ENCODE assay signal across 16 cellular contexts in the genomic region with DNA sequence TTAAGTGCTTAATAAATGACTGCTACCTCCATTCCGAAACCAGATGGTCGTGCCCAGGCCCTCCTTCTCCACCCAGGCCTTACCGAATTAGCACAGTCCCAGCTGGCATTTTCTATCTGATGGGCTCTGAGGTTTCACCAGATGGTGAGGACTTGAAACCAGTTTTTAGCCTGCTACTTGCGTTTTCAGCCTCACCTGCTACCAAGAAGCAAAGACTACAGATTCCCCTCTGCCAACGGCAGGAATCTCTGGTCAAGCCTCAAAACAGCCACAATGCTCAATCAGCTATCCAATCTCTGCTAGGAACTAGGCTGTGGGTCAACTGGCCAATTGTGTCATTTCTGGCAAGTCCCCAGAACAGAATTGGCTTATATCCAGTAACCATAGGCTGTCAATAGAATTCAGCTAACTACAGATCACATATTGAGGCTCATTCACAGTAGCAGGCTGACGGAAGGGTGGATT. TPM values are rescaled to one million over a fixed set of nuclear protein-coding genes. Genes with fewer than 3 reads are reported as not detected.
A peak's percentile ranks its signal among the peaks of the same experiment; 100 is the strongest.
DNase-seq lines count a peak whose midpoint lies in the region; ATAC-seq and TF ChIP-seq lines count a peak whose summit lies in the region.
"Had no signal": no experiment of that assay in that cellular context is flagged by ENCODE, and none has a peak within 500 bp of the region (broad histone marks: within the 10 kb centered on the region; RNA-seq: fewer than 3 reads in every experiment).

No MANE protein-coding gene starts in this region.

- CTCF ChIA-PET in WTC11 (lab: Charles Lee), result interaction anchor here (0.5 kb wide), 1 partner anchor 1203 kb away, joined by 5 read pairs; no protein-coding TSS in a partner anchor

- DNase-seq in G401 (ENCODE audit: low spot score), result peak; percentile 76
- DNase-seq in cerebellum (ENCODE audit: low spot score), result peak; percentile 50
- peak; percentile 66 for DNase-seq in myocyte (ENCODE audit: low read depth)
- no peak for DNase-seq in GM03348 (ENCODE audit: low spot score)
- DNase-seq in foreskin melanocyte, result no peak
- DNase-seq in WTC11 (ENCODE audit: low spot score), result no peak
- no peak for DNase-seq in SW 1271 (lab: John Stamatoyannopoulos, UW)
- DNase-seq: amniotic stem cell; effector memory CD4-positive, alpha-beta T cell; glutamatergic neuron; mesendoderm; NCI-H526 treated with DMSO at 0.1 percent for 48 hours; stimulated activated CD4-positive, alpha-beta T cell treated with anti-CD3 and anti-CD28 coated beads, Interleukin-2, amount 100 ng/mL, for 48 hours; stimulated activated naive CD4-positive, alpha-beta T cell had no signal

- no peaks in the 10 kb centered on the region for H3K9me3 Mint-ChIP-seq in WTC11

- H3K4me1 Mint-ChIP-seq in WTC11, result no peaks in the 10 kb centered on the region

- no peak for ATAC-seq in WTC11

- no peak overlapping the region for H3K27ac Mint-ChIP-seq in WTC11

- no peak for TF ChIP-seq RAD21 in Ishikawa (IDR thresholded peaks at IDR 0.05; ENCODE audit: low read depth)

- no peaks in the 10 kb centered on the region; the same call in 1 of the 2 replicates for H3K27me3 Mint-ChIP-seq in WTC11 (ENCODE audit: low read depth)

- TF ChIP-seq CTCF in WTC11 (IDR thresholded peaks at IDR 0.05), result no peak

- no peak overlapping the region for H3K4me3 Mint-ChIP-seq in WTC11

- H3K36me3 Mint-ChIP-seq in WTC11, result no peaks in the 10 kb centered on the region

- in situ Hi-C loops in G401 (cut with HindIII; ENCODE audit: low sequenced_read_pairs), result no loop called here

- POLR2A ChIA-PET in WTC11 (lab: Charles Lee), result interaction anchor here (0.7 kb wide), 1 partner anchor 131 kb away, joined by 4 read pairs; no protein-coding TSS in a partner anchor

- TF ChIP-seq EP300 in Ishikawa (IDR thresholded peaks at IDR 0.05; ENCODE audit: borderline replicate concordance), result no peak

TF ChIP-seq in Ishikawa, 13 proteins besides CTCF, POLR2A, EP300 and RAD21:
- no peak for TF ChIP-seq TEAD4 (IDR thresholded peaks at IDR 0.05)
- 0 out of 2 replicates have a peak, but pooled peaks have one; percentile 15 for TF ChIP-seq NFIC (IDR thresholded peaks at IDR 0.05)
TF ChIP-seq in Ishikawa: peak in this region for 1.

TF ChIP-seq in WTC11, 78 proteins besides CTCF, POLR2A, EP300 and RAD21 (continues in another document):
- TF ChIP-seq FOXP1 (CRISPR knock-in tag; IDR thresholded peaks at IDR 0.05; ENCODE audit: borderline replicate concordance) (no peak), JUN (CRISPR knock-in tag; IDR thresholded peaks at IDR 0.05) (no peak), GRHL2 (CRISPR knock-in tag; IDR thresholded peaks at IDR 0.05; ENCODE audit: insufficient replicate concordance, severe bottlenecking) (no peak), KAT7 (CRISPR knock-in tag; IDR thresholded peaks at IDR 0.05; ENCODE audit: borderline replicate concordance) (no peak), ZBTB21 (CRISPR knock-in tag; IDR thresholded peaks at IDR 0.05; ENCODE audit: borderline replicate concordance) (no peak), ZNF317 (CRISPR knock-in tag; IDR thresholded peaks at IDR 0.05; ENCODE audit: borderline replicate concordance, low read depth) (no peak), ZNF232 (CRISPR knock-in tag; IDR thresholded peaks at IDR 0.05) (no peak), RORB (CRISPR knock-in tag; IDR thresholded peaks at IDR 0.05) (no peak), FOXK1 (CRISPR knock-in tag; IDR thresholded peaks at IDR 0.05) (no peak), ZNF121 (CRISPR knock-in tag; IDR thresholded peaks at IDR 0.05) (no peak), TCF7 (CRISPR knock-in tag; IDR thresholded peaks at IDR 0.05; ENCODE audit: low read depth) (no peak)
- TF ChIP-seq, protein P1, sequence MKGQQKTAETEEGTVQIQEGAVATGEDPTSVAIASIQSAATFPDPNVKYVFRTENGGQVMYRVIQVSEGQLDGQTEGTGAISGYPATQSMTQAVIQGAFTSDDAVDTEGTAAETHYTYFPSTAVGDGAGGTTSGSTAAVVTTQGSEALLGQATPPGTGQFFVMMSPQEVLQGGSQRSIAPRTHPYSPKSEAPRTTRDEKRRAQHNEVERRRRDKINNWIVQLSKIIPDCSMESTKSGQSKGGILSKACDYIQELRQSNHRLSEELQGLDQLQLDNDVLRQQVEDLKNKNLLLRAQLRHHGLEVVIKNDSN (CRISPR knock-in tag; IDR thresholded peaks at IDR 0.05), result no peak
- TF ChIP-seq, protein P2, sequence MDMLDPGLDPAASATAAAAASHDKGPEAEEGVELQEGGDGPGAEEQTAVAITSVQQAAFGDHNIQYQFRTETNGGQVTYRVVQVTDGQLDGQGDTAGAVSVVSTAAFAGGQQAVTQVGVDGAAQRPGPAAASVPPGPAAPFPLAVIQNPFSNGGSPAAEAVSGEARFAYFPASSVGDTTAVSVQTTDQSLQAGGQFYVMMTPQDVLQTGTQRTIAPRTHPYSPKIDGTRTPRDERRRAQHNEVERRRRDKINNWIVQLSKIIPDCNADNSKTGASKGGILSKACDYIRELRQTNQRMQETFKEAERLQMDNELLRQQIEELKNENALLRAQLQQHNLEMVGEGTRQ (CRISPR knock-in tag; IDR thresholded peaks at IDR 0.05), result no peak
- TF ChIP-seq, protein P3, sequence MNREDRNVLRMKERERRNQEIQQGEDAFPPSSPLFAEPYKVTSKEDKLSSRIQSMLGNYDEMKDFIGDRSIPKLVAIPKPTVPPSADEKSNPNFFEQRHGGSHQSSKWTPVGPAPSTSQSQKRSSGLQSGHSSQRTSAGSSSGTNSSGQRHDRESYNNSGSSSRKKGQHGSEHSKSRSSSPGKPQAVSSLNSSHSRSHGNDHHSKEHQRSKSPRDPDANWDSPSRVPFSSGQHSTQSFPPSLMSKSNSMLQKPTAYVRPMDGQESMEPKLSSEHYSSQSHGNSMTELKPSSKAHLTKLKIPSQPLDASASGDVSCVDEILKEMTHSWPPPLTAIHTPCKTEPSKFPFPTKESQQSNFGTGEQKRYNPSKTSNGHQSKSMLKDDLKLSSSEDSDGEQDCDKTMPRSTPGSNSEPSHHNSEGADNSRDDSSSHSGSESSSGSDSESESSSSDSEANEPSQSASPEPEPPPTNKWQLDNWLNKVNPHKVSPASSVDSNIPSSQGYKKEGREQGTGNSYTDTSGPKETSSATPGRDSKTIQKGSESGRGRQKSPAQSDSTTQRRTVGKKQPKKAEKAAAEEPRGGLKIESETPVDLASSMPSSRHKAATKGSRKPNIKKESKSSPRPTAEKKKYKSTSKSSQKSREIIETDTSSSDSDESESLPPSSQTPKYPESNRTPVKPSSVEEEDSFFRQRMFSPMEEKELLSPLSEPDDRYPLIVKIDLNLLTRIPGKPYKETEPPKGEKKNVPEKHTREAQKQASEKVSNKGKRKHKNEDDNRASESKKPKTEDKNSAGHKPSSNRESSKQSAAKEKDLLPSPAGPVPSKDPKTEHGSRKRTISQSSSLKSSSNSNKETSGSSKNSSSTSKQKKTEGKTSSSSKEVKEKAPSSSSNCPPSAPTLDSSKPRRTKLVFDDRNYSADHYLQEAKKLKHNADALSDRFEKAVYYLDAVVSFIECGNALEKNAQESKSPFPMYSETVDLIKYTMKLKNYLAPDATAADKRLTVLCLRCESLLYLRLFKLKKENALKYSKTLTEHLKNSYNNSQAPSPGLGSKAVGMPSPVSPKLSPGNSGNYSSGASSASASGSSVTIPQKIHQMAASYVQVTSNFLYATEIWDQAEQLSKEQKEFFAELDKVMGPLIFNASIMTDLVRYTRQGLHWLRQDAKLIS (CRISPR knock-in tag; IDR thresholded peaks at IDR 0.05; ENCODE audit: borderline replicate concordance), result no peak
- TF ChIP-seq, protein P4, sequence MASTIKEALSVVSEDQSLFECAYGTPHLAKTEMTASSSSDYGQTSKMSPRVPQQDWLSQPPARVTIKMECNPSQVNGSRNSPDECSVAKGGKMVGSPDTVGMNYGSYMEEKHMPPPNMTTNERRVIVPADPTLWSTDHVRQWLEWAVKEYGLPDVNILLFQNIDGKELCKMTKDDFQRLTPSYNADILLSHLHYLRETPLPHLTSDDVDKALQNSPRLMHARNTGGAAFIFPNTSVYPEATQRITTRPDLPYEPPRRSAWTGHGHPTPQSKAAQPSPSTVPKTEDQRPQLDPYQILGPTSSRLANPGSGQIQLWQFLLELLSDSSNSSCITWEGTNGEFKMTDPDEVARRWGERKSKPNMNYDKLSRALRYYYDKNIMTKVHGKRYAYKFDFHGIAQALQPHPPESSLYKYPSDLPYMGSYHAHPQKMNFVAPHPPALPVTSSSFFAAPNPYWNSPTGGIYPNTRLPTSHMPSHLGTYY (CRISPR knock-in tag; IDR thresholded peaks at IDR 0.05), result no peak
- TF ChIP-seq, protein P5, sequence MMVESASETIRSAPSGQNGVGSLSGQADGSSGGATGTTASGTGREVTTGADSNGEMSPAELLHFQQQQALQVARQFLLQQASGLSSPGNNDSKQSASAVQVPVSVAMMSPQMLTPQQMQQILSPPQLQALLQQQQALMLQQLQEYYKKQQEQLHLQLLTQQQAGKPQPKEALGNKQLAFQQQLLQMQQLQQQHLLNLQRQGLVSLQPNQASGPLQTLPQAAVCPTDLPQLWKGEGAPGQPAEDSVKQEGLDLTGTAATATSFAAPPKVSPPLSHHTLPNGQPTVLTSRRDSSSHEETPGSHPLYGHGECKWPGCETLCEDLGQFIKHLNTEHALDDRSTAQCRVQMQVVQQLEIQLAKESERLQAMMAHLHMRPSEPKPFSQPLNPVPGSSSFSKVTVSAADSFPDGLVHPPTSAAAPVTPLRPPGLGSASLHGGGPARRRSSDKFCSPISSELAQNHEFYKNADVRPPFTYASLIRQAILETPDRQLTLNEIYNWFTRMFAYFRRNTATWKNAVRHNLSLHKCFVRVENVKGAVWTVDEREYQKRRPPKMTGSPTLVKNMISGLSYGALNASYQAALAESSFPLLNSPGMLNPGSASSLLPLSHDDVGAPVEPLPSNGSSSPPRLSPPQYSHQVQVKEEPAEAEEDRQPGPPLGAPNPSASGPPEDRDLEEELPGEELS (CRISPR knock-in tag; IDR thresholded peaks at IDR 0.05), result no peak
- TF ChIP-seq, protein P6, sequence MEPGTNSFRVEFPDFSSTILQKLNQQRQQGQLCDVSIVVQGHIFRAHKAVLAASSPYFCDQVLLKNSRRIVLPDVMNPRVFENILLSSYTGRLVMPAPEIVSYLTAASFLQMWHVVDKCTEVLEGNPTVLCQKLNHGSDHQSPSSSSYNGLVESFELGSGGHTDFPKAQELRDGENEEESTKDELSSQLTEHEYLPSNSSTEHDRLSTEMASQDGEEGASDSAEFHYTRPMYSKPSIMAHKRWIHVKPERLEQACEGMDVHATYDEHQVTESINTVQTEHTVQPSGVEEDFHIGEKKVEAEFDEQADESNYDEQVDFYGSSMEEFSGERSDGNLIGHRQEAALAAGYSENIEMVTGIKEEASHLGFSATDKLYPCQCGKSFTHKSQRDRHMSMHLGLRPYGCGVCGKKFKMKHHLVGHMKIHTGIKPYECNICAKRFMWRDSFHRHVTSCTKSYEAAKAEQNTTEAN (CRISPR knock-in tag; IDR thresholded peaks at IDR 0.05), result no peak

RNA-seq across cellular contexts. Expression of a gene that starts 11.7 kb away (rescaled TPM):
- 0.06 TPM in 1 of 2 replicates, not detected in the other for total RNA-seq in G401 (2014; rRNA removed; shearing (Covaris generic))
- total RNA-seq in cerebellum (6.8 TPM), myocyte (0.29 and 3.0 TPM in 2 replicates), WTC11 (2021) (0.18 to 0.44 TPM (median 0.33 TPM) in 3 replicates)
- 0.06 TPM for polyA plus RNA-seq in myocyte (2012)
- total RNA-seq: SJSA1 had no signal

Comparison
In these comparisons a context has a peak if more than half of its experiments do, and no peak if none do; other contexts are left out.
1. DNase-seq: peak in G401 (single experiment), cerebellum (single experiment) and myocyte (single experiment); none in GM03348 (single experiment), foreskin melanocyte (single experiment), WTC11 (single experiment) and SW 1271 (0 of 2).